In genomic region chr10:21655687-21656086, GRCh38 we compare ENCODE assay signal across 29 cellular contexts.
"Had no signal": no experiment of that assay in that cellular context is flagged by ENCODE, and none has a peak within 500 bp of the region (broad histone marks: within the 10 kb centered on the region; RNA-seq: fewer than 3 reads in every experiment).

No MANE protein-coding gene starts in this region.

- DNase-seq: naive thymus-derived CD8-positive, alpha-beta T cell; nephron progenitor cell; nucleus accumbens; pancreas; right cardiac atrium; spleen; stimulated activated CD4-positive, alpha-beta T cell treated with anti-CD3 and anti-CD28 coated beads, Interleukin-12 subunit alpha, Interleukin-12 subunit beta, amount 100 ng/mL, for 4 hours; stimulated activated CD4-positive, alpha-beta T cell treated with anti-CD3 and anti-CD28 coated beads, Interleukin-1b, Interleukin-23, amount 100 ng/mL, for 48 hours; stimulated activated CD4-positive, alpha-beta T cell treated with anti-CD3 and anti-CD28 coated beads, Interleukin-4, amount 100 ng/mL, for 1 hour; stimulated activated CD4-positive, alpha-beta T cell treated with anti-CD3 and anti-CD28 coated beads, Interleukin-4, amount 100 ng/mL, for 4 hours; stimulated activated CD8-positive, alpha-beta memory T cell treated with anti-CD3 and anti-CD28 coated beads, Interleukin-4, amount 100 ng/mL, for 48 hours; stimulated activated naive CD4-positive, alpha-beta T cell; stimulated activated naive CD8-positive, alpha-beta T cell treated with anti-CD3 and anti-CD28 coated beads, Interleukin-15, amount 100 ng/mL, for 72 hours; stimulated activated naive CD8-positive, alpha-beta T cell treated with anti-CD3 and anti-CD28 coated beads, Interleukin-15, Interleukin-2, amounts not matched to agents 100 U/mL and 50 U/mL, for 24 hours; substantia nigra; testis; tibial artery; transverse colon; upper lobe of left lung had no signal

- H3K27ac ChIP-seq: neutrophil, pancreas, prostate gland, skin epidermis, spleen, suprapubic skin, testis, tibial artery, transverse colon, upper lobe of left lung, vagina had no signal

- ATAC-seq: naive thymus-derived CD8-positive, alpha-beta T cell; natural killer cell treated with Interleukin-12 subunit alpha and Interleukin-12 subunit beta and Interleukin-15 and Interleukin-18, amount 100 ng/mL, for 72 hours; pancreas; right cardiac atrium; sciatic nerve; stimulated activated memory B cell treated with anti-CD40 and anti-IgM and Interleukin-4, amounts not matched to agents 10 μg/mL and 1 μg/mL and 100 μg/mL, for 72 hours; stimulated activated naive CD8-positive, alpha-beta T cell treated with anti-CD3 and anti-CD28 coated beads, Interleukin-15, amount 100 ng/mL, for 72 hours; stimulated activated naive CD8-positive, alpha-beta T cell treated with anti-CD3 and anti-CD28 coated beads, Interleukin-15, Interleukin-2, amounts not matched to agents 100 U/mL and 50 U/mL, for 24 hours had no signal

- FAIRE-seq: pancreas, urothelium cell line had no signal

- H3K36me3 ChIP-seq: neutrophil, pancreas, prostate gland, suprapubic skin, transverse colon, vagina had no signal

- H3K9me3 ChIP-seq: neutrophil, pancreas, prostate gland, spleen, suprapubic skin, testis, tibial artery, transverse colon, upper lobe of left lung, vagina had no signal

- H3K4me2 ChIP-seq: smooth muscle cell had no signal

- H3K4me3 ChIP-seq: pancreas, prostate gland, skin epidermis, smooth muscle cell, spleen, suprapubic skin, testis, tibial artery, transverse colon, upper lobe of left lung, vagina had no signal

- H3K4me1 ChIP-seq: pancreas, prostate gland, suprapubic skin, testis, tibial artery, transverse colon, upper lobe of left lung, vagina had no signal

- H3K27me3 ChIP-seq: neutrophil, pancreas, spleen, suprapubic skin, testis, tibial artery, transverse colon, upper lobe of left lung, vagina had no signal
